Comparison of ENCODE assay signal across 20 cellular contexts in the genomic region with DNA sequence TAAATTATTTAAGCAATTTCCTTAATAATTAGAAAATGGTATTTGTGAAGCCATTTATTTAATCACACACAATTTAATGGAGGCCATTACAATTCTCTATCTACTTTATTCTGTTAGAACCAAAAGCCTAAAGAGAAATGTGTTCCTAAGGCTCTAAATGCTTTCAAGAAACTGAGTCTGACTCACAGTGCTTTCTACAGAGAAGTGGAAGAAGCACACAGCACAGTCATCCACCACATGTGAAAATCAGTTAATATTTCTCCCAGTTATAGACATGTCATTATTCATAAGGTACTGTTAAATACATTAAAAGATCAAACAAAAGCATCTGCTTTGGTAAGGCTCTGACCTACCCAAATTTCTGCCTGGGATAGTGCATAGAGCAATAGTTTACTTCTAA.
"Had no signal": no experiment of that assay in that cellular context is flagged by ENCODE, and none has a peak within 500 bp of the region (broad histone marks: within the 10 kb centered on the region; RNA-seq: fewer than 3 reads in every experiment).

No MANE protein-coding gene starts in this region.

- H3K36me3 Mint-ChIP-seq: immature natural killer cell; naive thymus-derived CD8-positive, alpha-beta T cell; stimulated activated effector memory CD8-positive, alpha-beta T cell treated with anti-CD3 and anti-CD28 coated beads, Interleukin-12 subunit alpha, Interleukin-12 subunit beta, amount 100 ng/mL, for 72 hours had no signal

- FAIRE-seq: kidney had no signal

- ATAC-seq: gastroesophageal sphincter; left lobe of liver; mucosa of descending colon; naive thymus-derived CD8-positive, alpha-beta T cell; right cardiac atrium; stimulated activated effector memory CD8-positive, alpha-beta T cell treated with anti-CD3 and anti-CD28 coated beads, Interleukin-12 subunit alpha, Interleukin-12 subunit beta, amount 100 ng/mL, for 72 hours; stimulated activated naive CD8-positive, alpha-beta T cell treated with anti-CD3 and anti-CD28 coated beads, Interleukin-15, Interleukin-2, amounts not matched to agents 100 U/mL and 50 U/mL, for 24 hours had no signal

- H3K4me3 Mint-ChIP-seq: immature natural killer cell; naive thymus-derived CD8-positive, alpha-beta T cell; neural crest cell; stimulated activated effector memory CD8-positive, alpha-beta T cell treated with anti-CD3 and anti-CD28 coated beads, Interleukin-12 subunit alpha, Interleukin-12 subunit beta, amount 100 ng/mL, for 72 hours had no signal

- H3K4me1 ChIP-seq: colonic mucosa, gastroesophageal sphincter, thyroid gland, uterus had no signal

- H3K9me3 Mint-ChIP-seq: immature natural killer cell; naive thymus-derived CD8-positive, alpha-beta T cell; neural crest cell; stimulated activated effector memory CD8-positive, alpha-beta T cell treated with anti-CD3 and anti-CD28 coated beads, Interleukin-12 subunit alpha, Interleukin-12 subunit beta, amount 100 ng/mL, for 72 hours had no signal

- DNase-seq: cerebellar nuclear complex; colonic mucosa; dermis blood vessel endothelial cell; immature natural killer cell; kidney; mucosa of descending colon; naive thymus-derived CD8-positive, alpha-beta T cell; ovary; right cardiac atrium; stimulated activated CD4-positive, alpha-beta T cell treated with anti-CD3 and anti-CD28 coated beads, Interleukin-4, amount 100 ng/mL, for 1 hour; stimulated activated CD8-positive, alpha-beta memory T cell treated with anti-CD3 and anti-CD28 coated beads, Interleukin-4, amount 100 ng/mL, for 48 hours; stimulated activated naive CD8-positive, alpha-beta T cell treated with anti-CD3 and anti-CD28 coated beads, Interleukin-15, Interleukin-2, amounts not matched to agents 100 U/mL and 50 U/mL, for 24 hours; thyroid gland; upper lobe of left lung; uterus had no signal

- H3K9me3 ChIP-seq: colonic mucosa, gastroesophageal sphincter, mucosa of descending colon, ovary, suprapubic skin, thyroid gland, upper lobe of left lung, uterus had no signal

- H3K27ac Mint-ChIP-seq: immature natural killer cell; naive thymus-derived CD8-positive, alpha-beta T cell; stimulated activated effector memory CD8-positive, alpha-beta T cell treated with anti-CD3 and anti-CD28 coated beads, Interleukin-12 subunit alpha, Interleukin-12 subunit beta, amount 100 ng/mL, for 72 hours had no signal

- H3K36me3 ChIP-seq: colonic mucosa, gastroesophageal sphincter, ovary, suprapubic skin, thyroid gland, upper lobe of left lung, uterus had no signal

- H3K27ac ChIP-seq: colonic mucosa, gastroesophageal sphincter, ovary, suprapubic skin, thyroid gland, upper lobe of left lung, uterus had no signal

- H3K27me3 ChIP-seq: colonic mucosa, gastroesophageal sphincter, ovary, suprapubic skin, thyroid gland, upper lobe of left lung, uterus had no signal

- H3K4me3 ChIP-seq: colonic mucosa, gastroesophageal sphincter, mucosa of descending colon, ovary, suprapubic skin, thyroid gland, upper lobe of left lung, uterus had no signal

- H3K4me1 Mint-ChIP-seq: immature natural killer cell; naive thymus-derived CD8-positive, alpha-beta T cell; neural crest cell; stimulated activated effector memory CD8-positive, alpha-beta T cell treated with anti-CD3 and anti-CD28 coated beads, Interleukin-12 subunit alpha, Interleukin-12 subunit beta, amount 100 ng/mL, for 72 hours had no signal
